Comparison of ENCODE assay signal across 25 cellular contexts in the genomic region with DNA sequence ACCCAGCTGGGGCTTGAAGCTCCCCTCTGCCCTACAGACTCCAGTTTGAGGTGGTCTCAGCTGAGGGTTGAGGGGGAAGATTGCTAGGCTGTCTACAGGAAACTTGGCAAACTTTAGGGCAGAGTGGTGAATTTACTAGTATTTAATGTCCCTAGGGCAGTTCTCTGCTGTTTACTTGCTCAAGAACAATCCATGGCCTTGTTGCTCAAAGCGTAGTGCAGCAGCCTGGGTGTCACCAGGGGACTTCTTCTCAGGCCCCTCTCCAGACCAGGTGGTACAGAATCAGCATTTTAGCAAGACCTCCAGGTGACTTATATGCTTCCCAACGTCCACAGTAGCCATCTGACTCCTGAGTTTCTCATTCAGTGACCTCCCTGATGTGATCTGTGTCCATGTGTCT.
"Had no signal": no experiment of that assay in that cellular context is flagged by ENCODE, and none has a peak within 500 bp of the region (broad histone marks: within the 10 kb centered on the region; RNA-seq: fewer than 3 reads in every experiment).

No MANE protein-coding gene starts in this region.

- H3K36me3 Mint-ChIP-seq: activated naive CD4-positive, alpha-beta T cell treated with anti-CD3 and anti-CD28 coated beads, Interleukin-2, amount 10 ng/mL, durations not matched to agents 7 days and 5 days; activated naive CD8-positive, alpha-beta T cell treated with anti-CD3 and anti-CD28 coated beads for 36 hours; T-cell had no signal

- H3K9me3 Mint-ChIP-seq: activated CD4-positive, alpha-beta memory T cell treated with anti-CD3 and anti-CD28 coated beads, Interleukin-2, amount 10 ng/mL, durations not matched to agents 7 days and 5 days; activated naive CD4-positive, alpha-beta T cell treated with anti-CD3 and anti-CD28 coated beads, Interleukin-2, amount 10 ng/mL, durations not matched to agents 7 days and 5 days; activated naive CD8-positive, alpha-beta T cell treated with anti-CD3 and anti-CD28 coated beads for 36 hours; activated T-cell treated with anti-CD3 and anti-CD28 coated beads, Interleukin-2, amount 50 U/mL, for 72 hours; activated T-helper 2 cell treated with anti-CD3 and anti-CD28 coated beads, Interferon-gamma antibody, Interleukin-2, Interleukin-4, amounts not matched to agents 10 μg/mL and 5 μg/mL and 100 μg/mL, durations not matched to agents 14 hours and 24 hours and 36 hours had no signal

- DNase-seq: activated CD4-positive, alpha-beta memory T cell treated with anti-CD3 and anti-CD28 coated beads, Interleukin-2, amount 10 ng/mL, durations not matched to agents 7 days and 5 days; activated CD4-positive, alpha-beta T cell treated with anti-CD3 and anti-CD28 coated beads for 36 hours; activated CD4-positive, alpha-beta T cell treated with anti-CD3 and anti-CD28 coated beads, Interleukin-2, amount 50 U/mL, for 1 hour; activated gamma-delta T cell treated with Interleukin-2 at 50 U/mL for 16 hours; activated naive CD4-positive, alpha-beta T cell treated with anti-CD3 and anti-CD28 coated beads, Interleukin-2, amount 10 ng/mL, durations not matched to agents 7 days and 5 days; activated naive CD8-positive, alpha-beta T cell treated with anti-CD3 and anti-CD28 coated beads for 36 hours; activated T-cell treated with anti-CD3 and anti-CD28 coated beads, Interleukin-2, amount 50 U/mL, for 72 hours; cerebellar nuclear complex; MG63; NCI-H1092 treated with DMSO at 0.1 percent for 48 hours; NCI-H1417 treated with DMSO at 0.1 percent for 48 hours; NCI-H1694; NCI-H2029; NCI-H2107; NCI-H2171 treated with DMSO at 0.1 percent for 48 hours; NCI-H226; NCI-H526; NCI-H82; OCI-M1; RPMI8226; T-cell; T-helper 2 cell; WERI-Rb-1 had no signal

- H3K4me3 Mint-ChIP-seq: activated CD4-positive, alpha-beta memory T cell treated with anti-CD3 and anti-CD28 coated beads, Interleukin-2, amount 10 ng/mL, durations not matched to agents 7 days and 5 days; activated CD4-positive, alpha-beta T cell treated with anti-CD3 and anti-CD28 coated beads for 36 hours; activated naive CD4-positive, alpha-beta T cell treated with anti-CD3 and anti-CD28 coated beads, Interleukin-2, amount 10 ng/mL, durations not matched to agents 7 days and 5 days; activated naive CD8-positive, alpha-beta T cell treated with anti-CD3 and anti-CD28 coated beads for 36 hours; activated T-cell treated with anti-CD3 and anti-CD28 coated beads, Interleukin-2, amount 50 U/mL, for 72 hours; T-cell had no signal

- H3K27me3 Mint-ChIP-seq: activated CD4-positive, alpha-beta memory T cell treated with anti-CD3 and anti-CD28 coated beads, Interleukin-2, amount 10 ng/mL, durations not matched to agents 7 days and 5 days; activated CD4-positive, alpha-beta T cell treated with anti-CD3 and anti-CD28 coated beads for 36 hours; activated naive CD8-positive, alpha-beta T cell treated with anti-CD3 and anti-CD28 coated beads for 36 hours; T-cell had no signal

- H3K36me3 ChIP-seq: MG63 had no signal

- H3K27me3 ChIP-seq: MG63 had no signal

- H3K9me3 ChIP-seq: MG63 had no signal

- H3K27ac ChIP-seq: SK-N-MC, WERI-Rb-1 had no signal

- H3K27ac Mint-ChIP-seq: activated CD4-positive, alpha-beta memory T cell treated with anti-CD3 and anti-CD28 coated beads, Interleukin-2, amount 10 ng/mL, durations not matched to agents 7 days and 5 days; activated CD4-positive, alpha-beta T cell treated with anti-CD3 and anti-CD28 coated beads for 36 hours; activated naive CD4-positive, alpha-beta T cell treated with anti-CD3 and anti-CD28 coated beads, Interleukin-2, amount 10 ng/mL, durations not matched to agents 7 days and 5 days; activated naive CD8-positive, alpha-beta T cell treated with anti-CD3 and anti-CD28 coated beads for 36 hours; activated T-cell treated with anti-CD3 and anti-CD28 coated beads, Interleukin-2, amount 50 U/mL, for 72 hours; activated T-helper 2 cell treated with anti-CD3 and anti-CD28 coated beads, Interferon-gamma antibody, Interleukin-2, Interleukin-4, amounts not matched to agents 10 μg/mL and 5 μg/mL and 100 μg/mL, durations not matched to agents 14 hours and 24 hours and 36 hours; T-cell had no signal

- H3K4me1 Mint-ChIP-seq: activated CD4-positive, alpha-beta memory T cell treated with anti-CD3 and anti-CD28 coated beads, Interleukin-2, amount 10 ng/mL, durations not matched to agents 7 days and 5 days; activated CD4-positive, alpha-beta T cell treated with anti-CD3 and anti-CD28 coated beads for 36 hours; activated naive CD4-positive, alpha-beta T cell treated with anti-CD3 and anti-CD28 coated beads, Interleukin-2, amount 10 ng/mL, durations not matched to agents 7 days and 5 days; T-cell had no signal

- H3K4me3 ChIP-seq: MG63, SK-N-MC had no signal
